Comparison of ENCODE assay signal across 1 cellular context in genomic region chr2:168456526-168457176, GRCh38.
TF ChIP-seq lines count a peak whose summit lies in the region.

No MANE protein-coding gene starts in this region.

TF ChIP-seq in HepG2, 621 proteins besides CTCF, POLR2A, EP300 and RAD21 (continued from another document and continues in another):
- TF ChIP-seq NFIB (CRISPR knock-in tag; IDR thresholded peaks at IDR 0.05; ENCODE audit: borderline replicate concordance) (no peak), HMGXB3 (CRISPR knock-in tag; IDR thresholded peaks at IDR 0.05; ENCODE audit: borderline replicate concordance) (no peak), ZNF775 (CRISPR knock-in tag; IDR thresholded peaks at IDR 0.05; ENCODE audit: borderline replicate concordance) (0 out of 2 replicates have a peak, but pooled peaks have one; percentile 16), ZBTB10 (CRISPR knock-in tag; IDR thresholded peaks at IDR 0.05; ENCODE audit: borderline replicate concordance) (no peak), PHF20 (CRISPR knock-in tag; IDR thresholded peaks at IDR 0.05) (no peak), ZNF563 (CRISPR knock-in tag; IDR thresholded peaks at IDR 0.05) (no peak), ZNF570 (CRISPR knock-in tag; IDR thresholded peaks at IDR 0.05; ENCODE audit: borderline replicate concordance) (no peak), ZNF180 (CRISPR knock-in tag; IDR thresholded peaks at IDR 0.05; ENCODE audit: borderline replicate concordance, low read depth) (no peak), PBX3 (CRISPR knock-in tag; IDR thresholded peaks at IDR 0.05; ENCODE audit: borderline replicate concordance) (no peak), THAP11 (CRISPR knock-in tag; IDR thresholded peaks at IDR 0.05) (no peak), ZNF234 (CRISPR knock-in tag; conservative IDR thresholded peaks at IDR 0.05) (no peak), ZNF296 (CRISPR knock-in tag; conservative IDR thresholded peaks at IDR 0.05) (0 out of 2 replicates have a peak, but pooled peaks have one; percentile 13), ATRX (CRISPR knock-in tag; IDR thresholded peaks at IDR 0.05; ENCODE audit: borderline replicate concordance) (no peak), ZNF780A (CRISPR knock-in tag; IDR thresholded peaks at IDR 0.05) (no peak), ZBTB14 (CRISPR knock-in tag; IDR thresholded peaks at IDR 0.05) (peak; percentile 93), PHF5A (CRISPR knock-in tag; IDR thresholded peaks at IDR 0.05; ENCODE audit: low read depth, unreplicated experiment) (no peak), PRPF4 (IDR thresholded peaks at IDR 0.05; ENCODE audit: low read depth, low read length, poor library complexity, severe bottlenecking) (no peak), POLR2G (IDR thresholded peaks at IDR 0.05; ENCODE audit: low read depth, low read length) (no peak), IKZF1 (IDR thresholded peaks at IDR 0.05) (no peak), REXO4 (CRISPR knock-in tag; IDR thresholded peaks at IDR 0.05; ENCODE audit: borderline replicate concordance) (no peak), RARG (CRISPR knock-in tag; IDR thresholded peaks at IDR 0.05; ENCODE audit: low read depth) (no peak), CEBPG (CRISPR knock-in tag; IDR thresholded peaks at IDR 0.05) (no peak), SRSF4 (IDR thresholded peaks at IDR 0.05; ENCODE audit: low read depth, low read length, poor library complexity, severe bottlenecking) (no peak), CCAR2 (optimal IDR thresholded peaks at IDR 0.05; ENCODE audit: low read depth, low read length) (no peak), HOXA3 (CRISPR knock-in tag; IDR thresholded peaks at IDR 0.05) (no peak), TEF (CRISPR knock-in tag; IDR thresholded peaks at IDR 0.05) (no peak), ZFP36 (IDR thresholded peaks at IDR 0.05; ENCODE audit: borderline replicate concordance, low read depth, low read length, partially characterized antibody) (no peak), ZNF430 (CRISPR knock-in tag; IDR thresholded peaks at IDR 0.05) (peak; percentile 40), ZMYM4 (CRISPR knock-in tag; IDR thresholded peaks at IDR 0.05) (peak; percentile 67), POLR2AphosphoS5 (IDR thresholded peaks at IDR 0.05; ENCODE audit: low read depth, low read length) (no peak), SPEN (CRISPR knock-in tag; IDR thresholded peaks at IDR 0.05; ENCODE audit: low read depth) (0 out of 2 replicates have a peak, but pooled peaks have one; percentile 52), ZFAT (CRISPR knock-in tag; conservative IDR thresholded peaks at IDR 0.05) (no peak), ZNF883 (CRISPR knock-in tag; IDR thresholded peaks at IDR 0.05; ENCODE audit: not compliant biosample characterization) (peak; percentile 62), KDM3A (CRISPR knock-in tag; IDR thresholded peaks at IDR 0.05; ENCODE audit: low read depth) (peak; percentile 46; the same call in 1 of the 2 replicates), AKNA (CRISPR knock-in tag; IDR thresholded peaks at IDR 0.05; ENCODE audit: borderline replicate concordance) (no peak), CCDC6 (CRISPR knock-in tag; IDR thresholded peaks at IDR 0.05) (no peak), HDAC6 (IDR thresholded peaks at IDR 0.05; ENCODE audit: low read depth, low read length) (no peak), KDM1A (CRISPR knock-in tag; IDR thresholded peaks at IDR 0.05) (no peak), NONO (IDR thresholded peaks at IDR 0.05) (no peak), NONO (CRISPR knock-in tag; conservative IDR thresholded peaks at IDR 0.05) (peak; percentile 66), ZBTB4 (CRISPR knock-in tag; IDR thresholded peaks at IDR 0.05; ENCODE audit: borderline replicate concordance) (0 out of 2 replicates have a peak, but pooled peaks have one; percentile 24), ZNF879 (CRISPR knock-in tag; IDR thresholded peaks at IDR 0.05) (no peak), ZNF550 (CRISPR knock-in tag; IDR thresholded peaks at IDR 0.05; ENCODE audit: borderline replicate concordance) (no peak), CENPBD1 (CRISPR knock-in tag; IDR thresholded peaks at IDR 0.05; ENCODE audit: borderline replicate concordance, low read depth) (no peak)
